In genomic region chr5:56706504-56706903, GRCh38 we compare ENCODE assay signal across 10 cellular contexts.
"Had no signal": no experiment of that assay in that cellular context is flagged by ENCODE, and none has a peak within 500 bp of the region (broad histone marks: within the 10 kb centered on the region; RNA-seq: fewer than 3 reads in every experiment).

No MANE protein-coding gene starts in this region.

- H3K9ac ChIP-seq: GM23248 had no signal

- ATAC-seq: HCT116, HepG2 had no signal

- H3K27ac ChIP-seq: GM23248, HL-60 had no signal

- H3K4me3 Mint-ChIP-seq: HFFc6, IgD-negative memory B cell had no signal

- H2AFZ ChIP-seq: GM23248 had no signal

- H3K4me1 ChIP-seq: HAP-1 had no signal

- H3K27me3 Mint-ChIP-seq: IgD-negative memory B cell had no signal

- H3K36me3 ChIP-seq: HAP-1 had no signal

- DNase-seq: GM23248, GOT3, H7, HFFc6, KBM-7 had no signal

- H3K4me3 ChIP-seq: GM23248, HAP-1 had no signal

- H3K27ac Mint-ChIP-seq: HFFc6, IgD-negative memory B cell had no signal

- H3K9me3 Mint-ChIP-seq: HFFc6 had no signal

- H3K9me3 ChIP-seq: HAP-1 had no signal
